31 cellular contexts compared by ENCODE assay signal in genomic region chr2:85775406-85776381, GRCh38. TPM values are rescaled to one million over a fixed set of nuclear protein-coding genes. Genes with fewer than 3 reads are reported as not detected.
A peak's percentile ranks its signal among the peaks of the same experiment; 100 is the strongest.
DNase-seq lines count a peak whose midpoint lies in the region; ATAC-seq and TF ChIP-seq lines count a peak whose summit lies in the region.
"Had no signal": no experiment of that assay in that cellular context is flagged by ENCODE, and none has a peak within 500 bp of the region (broad histone marks: within the 10 kb centered on the region; RNA-seq: fewer than 3 reads in every experiment).

No MANE protein-coding gene starts in this region.

- H3K27ac Mint-ChIP-seq in CD14-positive monocyte: no peak overlapping the region
- H3K27ac Mint-ChIP-seq: activated naive CD4-positive, alpha-beta T cell treated with anti-CD3 and anti-CD28 coated beads, Interleukin-2, amount 50 U/mL, for 24 hours; naive thymus-derived CD8-positive, alpha-beta T cell; stimulated activated naive B cell treated with anti-CD40 and anti-IgM and Interleukin-4, amounts not matched to agents 10 μg/mL and 1 μg/mL and 100 μg/mL, for 72 hours had no signal

- H3K27ac ChIP-seq in ascending aorta (peak overlapping the region; percentile 85 to 93), heart right ventricle (peak overlapping the region; percentile 86 to 96 (median 91)), sigmoid colon (peak overlapping the region in 3 of 4 donors; percentile 87 to 94 (median 90)), vagina (peak overlapping the region; percentile 90)
- H3K27ac ChIP-seq: BLaER1 treated with 17β-estradiol and CSF1 and Interleukin-3, amounts not matched to agents 10 nM and 100 nM; colonic mucosa; epithelial cell of prostate; Peyer's patch; skin epidermis; suprapubic skin had no signal

- peaks cover 7 to 17% of the 10 kb centered on the region in 2 donors for H3K36me3 Mint-ChIP-seq in CD14-positive monocyte
- H3K36me3 Mint-ChIP-seq: naive thymus-derived CD8-positive, alpha-beta T cell; stimulated activated naive B cell treated with anti-CD40 and anti-IgM and Interleukin-4, amounts not matched to agents 10 μg/mL and 1 μg/mL and 100 μg/mL, for 72 hours had no signal

- peaks cover 10 to 80% of the 10 kb centered on the region in 2 donors for H3K36me3 ChIP-seq in ascending aorta
- peaks cover 0 to 16% (median 0%) of the 10 kb centered on the region in 9 donors for H3K36me3 ChIP-seq in heart right ventricle
- no peaks in the 10 kb centered on the region for H3K36me3 ChIP-seq in sigmoid colon
- H3K36me3 ChIP-seq in vagina: no peaks in the 10 kb centered on the region
- H3K36me3 ChIP-seq: BLaER1 treated with 17β-estradiol and CSF1 and Interleukin-3, amounts not matched to agents 10 nM and 100 nM; colonic mucosa; Peyer's patch had no signal

- WGBS in heart right ventricle, 2 donors: 86 to 90% methylated on average over 12 of the region's 12 CpGs
- WGBS in sigmoid colon, 2 donors: 91% methylated on average over 12 of the region's 12 CpGs

- H3K9me3 ChIP-seq in ascending aorta (no peaks in the 10 kb centered on the region), heart right ventricle (no peaks in the 10 kb centered on the region), sigmoid colon (no peaks in the 10 kb centered on the region), vagina (no peaks in the 10 kb centered on the region)
- H3K9me3 ChIP-seq: BLaER1 treated with 17β-estradiol and CSF1 and Interleukin-3, amounts not matched to agents 10 nM and 100 nM; colonic mucosa; Peyer's patch; suprapubic skin had no signal

- H3K4me1 Mint-ChIP-seq in CD14-positive monocyte: peaks cover 27% of the 10 kb centered on the region
- H3K4me1 Mint-ChIP-seq: activated naive CD4-positive, alpha-beta T cell treated with anti-CD3 and anti-CD28 coated beads, Interleukin-2, amount 50 U/mL, for 24 hours; stimulated activated naive B cell treated with anti-CD40 and anti-IgM and Interleukin-4, amounts not matched to agents 10 μg/mL and 1 μg/mL and 100 μg/mL, for 72 hours had no signal

- peaks cover 13 to 28% (median 18%) of the 10 kb centered on the region in 3 donors for H3K27me3 Mint-ChIP-seq in CD14-positive monocyte (ENCODE audit: low read depth in 3 of 3)

- peaks cover 0 to 2% (median 0%) of the 10 kb centered on the region in 7 donors for H3K9me3 Mint-ChIP-seq in CD14-positive monocyte
- H3K9me3 Mint-ChIP-seq: activated naive CD4-positive, alpha-beta T cell treated with anti-CD3 and anti-CD28 coated beads, Interleukin-2, amount 50 U/mL, for 24 hours; naive thymus-derived CD8-positive, alpha-beta T cell; stimulated activated naive B cell treated with anti-CD40 and anti-IgM and Interleukin-4, amounts not matched to agents 10 μg/mL and 1 μg/mL and 100 μg/mL, for 72 hours had no signal

- no peak for TF ChIP-seq POLR2A in sigmoid colon (IDR thresholded peaks at IDR 0.05)
- TF ChIP-seq POLR2A in vagina (IDR thresholded peaks at IDR 0.05): no peak

- H3K4me3 ChIP-seq in ascending aorta (no peak overlapping the region), heart right ventricle (no peak overlapping the region), sigmoid colon (no peak overlapping the region), vagina (no peak overlapping the region)
- H3K4me3 ChIP-seq: BLaER1 treated with 17β-estradiol and CSF1 and Interleukin-3, amounts not matched to agents 10 nM and 100 nM; colonic mucosa; Peyer's patch; skin epidermis; suprapubic skin had no signal

- intact Hi-C loops in ascending aorta (cut with DNase I) (no loop called here), heart right ventricle (cut with DNase I) (loop anchor here in 1 of 10 donors (2.0 kb wide), 1 partner anchor 19 kb away; no protein-coding TSS in a partner anchor), sigmoid colon (cut with DNase I) (no loop called here), vagina (cut with DNase I) (no loop called here), CD14-positive monocyte (cut with micrococcal nuclease) (no loop called here)

- H3K27me3 ChIP-seq in ascending aorta (no peaks in the 10 kb centered on the region), heart right ventricle (peaks cover 0 to 5% (median 0%) of the 10 kb centered on the region in 7 donors), sigmoid colon (no peaks in the 10 kb centered on the region), vagina (no peaks in the 10 kb centered on the region)
- H3K27me3 ChIP-seq: colonic mucosa, Peyer's patch had no signal

- DNase-seq in ascending aorta (ENCODE audit: low spot score in 2 of 2) (no peak), heart right ventricle (no peak), sigmoid colon (no peak), vagina (ENCODE audit: extremely low spot score in 2 of 2) (no peak), CD14-positive monocyte (ENCODE audit: low spot score) (no peak), AG08396 (ENCODE audit: low spot score) (no peak), NCI-H82 (lab: John Stamatoyannopoulos, UW) (no peak)
- DNase-seq: activated CD4-positive, alpha-beta T cell treated with anti-CD3 and anti-CD28 coated beads for 48 hours; anterior cingulate cortex; colonic mucosa; DMS79 treated with DMSO at 0.1 percent for 48 hours; effector CD8-positive, alpha-beta T cell; GDM1; midbrain; MV-4-11; naive thymus-derived CD8-positive, alpha-beta T cell; NCI-H1436 treated with DMSO at 0.1 percent for 48 hours; NCI-H2081 treated with DMSO at 0.1 percent for 48 hours; NCI-H2227 treated with DMSO at 0.1 percent for 48 hours; NCI-H526 treated with DMSO at 0.1 percent for 48 hours; Peyer's patch; SIG-M5; stimulated activated naive B cell treated with anti-CD40 and anti-IgM and Interleukin-4, amounts not matched to agents 10 μg/mL and 1 μg/mL and 100 μg/mL, for 72 hours; SW 1271 had no signal

- no peak for TF ChIP-seq EP300 in sigmoid colon (IDR thresholded peaks at IDR 0.05)

- H3K4me1 ChIP-seq in ascending aorta (peaks cover 58 to 95% of the 10 kb centered on the region in 2 donors), heart right ventricle (peaks cover 62 to 99% (median 92%) of the 10 kb centered on the region in 9 donors), sigmoid colon (peaks cover 0 to 58% (median 46%) of the 10 kb centered on the region in 4 donors), vagina (peaks cover 97% of the 10 kb centered on the region)
- H3K4me1 ChIP-seq: BLaER1 treated with 17β-estradiol and CSF1 and Interleukin-3, amounts not matched to agents 10 nM and 100 nM had no signal

- H3K4me3 Mint-ChIP-seq in CD14-positive monocyte: no peak overlapping the region
- H3K4me3 Mint-ChIP-seq: activated naive CD4-positive, alpha-beta T cell treated with anti-CD3 and anti-CD28 coated beads, Interleukin-2, amount 50 U/mL, for 24 hours; naive thymus-derived CD8-positive, alpha-beta T cell; stimulated activated naive B cell treated with anti-CD40 and anti-IgM and Interleukin-4, amounts not matched to agents 10 μg/mL and 1 μg/mL and 100 μg/mL, for 72 hours had no signal

- ATAC-seq in heart right ventricle: no peak
- ATAC-seq: HCT116; naive thymus-derived CD8-positive, alpha-beta T cell; stimulated activated naive B cell treated with anti-CD40 and anti-IgM and Interleukin-4, amounts not matched to agents 10 μg/mL and 1 μg/mL and 100 μg/mL, for 72 hours had no signal

- TF ChIP-seq CTCF in ascending aorta (IDR thresholded peaks at IDR 0.05) (no peak), heart right ventricle (IDR thresholded peaks at IDR 0.05) (no peak), sigmoid colon (IDR thresholded peaks at IDR 0.05) (no peak), vagina (IDR thresholded peaks at IDR 0.05) (no peak), CD14-positive monocyte (IDR thresholded peaks at IDR 0.05) (no peak)

RNA-seq across cellular contexts. Expression of gene ATOH8, which starts 21.9 kb away (rescaled TPM):
- total RNA-seq in ascending aorta (239 TPM), heart right ventricle (10 to 100 TPM in 9 of 10 donors, 1 to 10 TPM in 1; 8.7 to 33.4 (median 15.2) TPM), sigmoid colon (10 to 100 TPM; 12.4 to 20.6 (median 18.1) TPM), vagina (66.5 TPM)
- polyA plus RNA-seq in heart right ventricle (10 to 100 TPM; 35.2 to 45.9 TPM), sigmoid colon (1 to 10 TPM; 1.6 to 9.4 (median 6.6) TPM), CD14-positive monocyte (1 to 10 TPM; 2.0 to 2.1 TPM)
- total RNA-seq: activated CD8-positive, alpha-beta memory T cell treated with anti-CD3 and anti-CD28 coated beads for 36 hours; naive thymus-derived CD8-positive, alpha-beta T cell had no signal
- polyA plus RNA-seq: naive thymus-derived CD8-positive, alpha-beta T cell had no signal
